Comparison of ENCODE assay signal across 18 cellular contexts in genomic region chr15:31373096-31373865, GRCh38. TPM values are rescaled to one million over a fixed set of nuclear protein-coding genes. Genes with fewer than 3 reads are reported as not detected.
DNase-seq lines count a peak whose midpoint lies in the region; ATAC-seq and TF ChIP-seq lines count a peak whose summit lies in the region.
"Had no signal": no experiment of that assay in that cellular context is flagged by ENCODE, and none has a peak within 500 bp of the region (broad histone marks: within the 10 kb centered on the region; RNA-seq: fewer than 3 reads in every experiment).

No MANE protein-coding gene starts in this region.

- H2AFZ ChIP-seq in SK-N-SH (ENCODE audit: low read depth) = no peak overlapping the region
- H2AFZ ChIP-seq: GM23248, parathyroid adenoma, PC-9 had no signal

- no peak overlapping the region for H3K4me3 Mint-ChIP-seq in natural killer cell treated with Interleukin-12 subunit alpha and Interleukin-12 subunit beta and Interleukin-15 and Interleukin-18, amount 100 ng/mL, for 72 hours
- peak overlapping the region in 1 of 5 donors; percentile 40 for H3K4me3 Mint-ChIP-seq in immature natural killer cell

- no peaks in the 10 kb centered on the region for H4K20me1 ChIP-seq in SK-N-SH (ENCODE audit: insufficient read depth)

- peaks cover 7% of the 10 kb centered on the region for H3K36me3 Mint-ChIP-seq in natural killer cell treated with Interleukin-12 subunit alpha and Interleukin-12 subunit beta and Interleukin-15 and Interleukin-18, amount 100 ng/mL, for 72 hours
- peaks cover 7 to 28% (median 23%) of the 10 kb centered on the region in 3 donors for H3K36me3 Mint-ChIP-seq in immature natural killer cell

- no peak for TF ChIP-seq EP300 in SK-N-SH (IDR thresholded peaks at IDR 0.05; ENCODE audit: borderline replicate concordance in 1 of 2, low read depth in 1 of 2, low read length in 1 of 2)

- TF ChIP-seq RAD21 in SK-N-SH (IDR thresholded peaks at IDR 0.05; ENCODE audit: low read length) = no peak

- H3K4me1 Mint-ChIP-seq in natural killer cell treated with Interleukin-12 subunit alpha and Interleukin-12 subunit beta and Interleukin-15 and Interleukin-18, amount 100 ng/mL, for 72 hours (ENCODE audit: low read depth in 2 of 2) = peaks cover 54 to 60% of the 10 kb centered on the region in 2 donors
- peaks cover 93 to 98% of the 10 kb centered on the region in 2 donors for H3K4me1 Mint-ChIP-seq in immature natural killer cell

- POLR2A ChIA-PET in SK-N-SH (lab: Yijun Ruan, JAX) = interaction anchor here (0.7 to 1.6 kb wide), 4 partner anchors 9 to 20 kb away, joined by 3 to 8 read pairs (median 4); no protein-coding TSS in a partner anchor

- no peaks in the 10 kb centered on the region for H3K9me3 ChIP-seq in SK-N-SH

- no peaks in the 10 kb centered on the region for H3K27me3 Mint-ChIP-seq in natural killer cell treated with Interleukin-12 subunit alpha and Interleukin-12 subunit beta and Interleukin-15 and Interleukin-18, amount 100 ng/mL, for 72 hours
- peaks cover 24 to 58% (median 27%) of the 10 kb centered on the region in 3 donors for H3K27me3 Mint-ChIP-seq in immature natural killer cell (ENCODE audit: low read depth in 3 of 3)

- H3K9me2 ChIP-seq in SK-N-SH = no peaks in the 10 kb centered on the region

- 0 out of 2 replicates have a peak, but pooled peaks cover 7% of the 10 kb centered on the region for H3K79me2 ChIP-seq in SK-N-SH (ENCODE audit: insufficient read depth)

- TF ChIP-seq CTCF in SK-N-SH (IDR thresholded peaks at IDR 0.05) = no peak

- CTCF ChIA-PET in SK-N-SH (lab: Yijun Ruan, JAX) = interaction anchor here (0.8 to 3.1 kb wide), 4 partner anchors 11 to 115 kb away, joined by 3 to 8 read pairs (median 3); partner anchors contain the start of gene KLF13

- 94% methylated on average over 21 of the region's 23 CpGs for WGBS in SK-N-SH (ENCODE audit: low lambda C conversion rate)

- DNase-seq in SK-N-SH = peak; percentile 39
- peak; percentile 47 for DNase-seq in ecto neural progenitor cell (ENCODE audit: low spot score)
- no peak for DNase-seq in natural killer cell treated with Interleukin-12 subunit alpha and Interleukin-12 subunit beta and Interleukin-15 and Interleukin-18, amount 100 ng/mL, for 72 hours (ENCODE audit: low spot score)
- DNase-seq in immature natural killer cell = no peak
- no peak for DNase-seq in UCSD-AML1 (lab: John Stamatoyannopoulos, UW; ENCODE audit: unreplicated experiment)
- DNase-seq: activated effector memory CD4-positive, alpha-beta T cell treated with anti-CD3 and anti-CD28 coated beads, Interleukin-2, amount 50 U/mL, for 16 hours; NCI-H187 treated with DMSO at 0.1 percent for 48 hours; NCI-H510A treated with DMSO at 0.1 percent for 48 hours; stimulated activated CD4-positive, alpha-beta T cell treated with anti-CD3 and anti-CD28 coated beads, Interleukin-2, amount 100 ng/mL, for 24 hours; T-helper 2 cell had no signal

- peak overlapping the region; percentile 76 to 99 for H3K27ac Mint-ChIP-seq in natural killer cell treated with Interleukin-12 subunit alpha and Interleukin-12 subunit beta and Interleukin-15 and Interleukin-18, amount 100 ng/mL, for 72 hours
- H3K27ac Mint-ChIP-seq in immature natural killer cell = peak overlapping the region in 3 of 6 donors; percentile 14 to 81 (median 75)

- peaks cover 0 to 48% of the 10 kb centered on the region in 2 experiments; a peak in 2 of 4 replicates for H3K4me1 ChIP-seq in SK-N-SH (ENCODE audit: control insufficient read depth in 1 of 2, insufficient read depth in 2 of 2, low read depth in 1 of 2, low read length in 1 of 2)
- H3K4me1 ChIP-seq: parathyroid adenoma had no signal

- H3K36me3 ChIP-seq in SK-N-SH (replicated peaks in 1 of 2; ENCODE audit: control insufficient read depth in 1 of 2, insufficient read depth in 2 of 2, low read length in 1 of 2) = no peaks in the 10 kb centered on the region

- no peaks in the 10 kb centered on the region for H3K27me3 ChIP-seq in SK-N-SH (ENCODE audit: insufficient read depth)

- ATAC-seq in SK-N-SH treated with all-trans-retinoic acid at 6 μM for 48 hours (no peak), GM18907 (IDR thresholded peaks at IDR 0.05; ENCODE audit: unreplicated experiment) (no peak)
- no peak for ATAC-seq in natural killer cell treated with Interleukin-12 subunit alpha and Interleukin-12 subunit beta and Interleukin-15 and Interleukin-18, amount 100 ng/mL, for 72 hours

- no peaks in the 10 kb centered on the region for H3F3A ChIP-seq in SK-N-SH (replicated peaks; ENCODE audit: insufficient read depth)

- no peak overlapping the region for H3K9ac ChIP-seq in SK-N-SH
- H3K9ac ChIP-seq: GM23248, KMS-11, parathyroid adenoma had no signal

- no peaks in the 10 kb centered on the region for H3K9me3 Mint-ChIP-seq in natural killer cell treated with Interleukin-12 subunit alpha and Interleukin-12 subunit beta and Interleukin-15 and Interleukin-18, amount 100 ng/mL, for 72 hours
- H3K9me3 Mint-ChIP-seq in immature natural killer cell = peaks cover 0 to 5% (median 0%) of the 10 kb centered on the region in 6 donors

- no peak overlapping the region for H3K4me2 ChIP-seq in SK-N-SH
- H3K4me2 ChIP-seq: KMS-11, PC-9 had no signal

- H3K27ac ChIP-seq in SK-N-SH (ENCODE audit: low read depth in 2 of 2, low read length in 1 of 2) (peak overlapping the region in 1 of 2 experiments; percentile 81; a peak in 2 of 4 replicates), temporal lobe (ENCODE audit: low read depth, low read length) (peak overlapping the region; percentile 11)
- H3K27ac ChIP-seq: 22Rv1, KMS-11, parathyroid adenoma, PC-9 had no signal

- H3K4me3 ChIP-seq in SK-N-SH (ENCODE audit: low read depth in 2 of 2, low read length in 1 of 2) = no peak overlapping the region; a peak in 1 of 4 replicates
- H3K4me3 ChIP-seq: GM23248, PC-9 had no signal

TF ChIP-seq in SK-N-SH, 30 proteins besides CTCF, POLR2A, EP300 and RAD21 (continues in another document):
- TF ChIP-seq REST (IDR thresholded peaks at IDR 0.05; ENCODE audit: low read depth, low read length) = no peak

TF ChIP-seq in SK-N-SH treated with all-trans-retinoic acid at 6 μM for 48 hours, 23 proteins besides CTCF, POLR2A, EP300 and RAD21 (continues in another document):
- no peak for TF ChIP-seq OSR1 (CRISPR knock-in tag; IDR thresholded peaks at IDR 0.05)
- TF ChIP-seq ARNTL (CRISPR knock-in tag; IDR thresholded peaks at IDR 0.05; ENCODE audit: borderline replicate concordance, low read depth) = no peak
- no peak for TF ChIP-seq SNAI2 (CRISPR knock-in tag; IDR thresholded peaks at IDR 0.05)
- TF ChIP-seq BACH2 (CRISPR knock-in tag; IDR thresholded peaks at IDR 0.05; ENCODE audit: borderline replicate concordance) = no peak
- TF ChIP-seq ZFP3 (CRISPR knock-in tag; IDR thresholded peaks at IDR 0.05) = no peak
- no peak for TF ChIP-seq TSHZ2 (CRISPR knock-in tag; IDR thresholded peaks at IDR 0.05)
- TF ChIP-seq ESRRG (CRISPR knock-in tag; IDR thresholded peaks at IDR 0.05) = no peak
- TF ChIP-seq ISL1 (CRISPR knock-in tag; IDR thresholded peaks at IDR 0.05) = no peak
- TF ChIP-seq POU6F1 (CRISPR knock-in tag; IDR thresholded peaks at IDR 0.05; ENCODE audit: borderline replicate concordance, low read depth) = no peak

RNA-seq across cellular contexts. Expression of gene KLF13, which starts 46.6 kb away (rescaled TPM):
- polyA plus RNA-seq in SK-N-SH (2012; rRNA removed) (7.1 and 8.6 TPM in 2 replicates), immature natural killer cell (10 to 100 TPM; 24.7 to 89.9 (median 47.2) TPM)
- 9.4 and 11.1 TPM in 2 replicates for polyA plus RNA-seq in SK-N-SH (2012; cell fraction: cytosol; rRNA removed)
- polyA plus RNA-seq in SK-N-SH (2012; cell fraction: nucleus; rRNA removed) = 7.4 and 9.3 TPM in 2 replicates
- 100 to 1,000 TPM in 1 of 2 donors, 10 to 100 TPM in 1; 95.1 to 153 TPM for total RNA-seq in natural killer cell treated with Interleukin-12 subunit alpha and Interleukin-12 subunit beta and Interleukin-15 and Interleukin-18, amount 100 ng/mL, for 72 hours
- total RNA-seq in temporal lobe = 27.8 TPM

Comparison
In these comparisons a context has a peak if more than half of its experiments do, and no peak if none do; other contexts are left out.
1. DNase-seq: peak in SK-N-SH (single experiment) and ecto neural progenitor cell (single experiment); none in natural killer cell treated with Interleukin-12 subunit alpha and Interleukin-12 subunit beta and Interleukin-15 and Interleukin-18, amount 100 ng/mL, for 72 hours (single experiment), immature natural killer cell (0 of 3) and UCSD-AML1 (single experiment).